8 cellular contexts compared by ENCODE assay signal in genomic region chr2:45643543-45644542, GRCh38. TPM values are rescaled to one million over a fixed set of nuclear protein-coding genes. Genes with fewer than 3 reads are reported as not detected.
A peak's percentile ranks its signal among the peaks of the same experiment; 100 is the strongest.
DNase-seq lines count a peak whose midpoint lies in the region; TF ChIP-seq lines count a peak whose summit lies in the region.

No MANE protein-coding gene starts in this region.

- H3K27ac ChIP-seq in thyroid gland, result peak overlapping the region in 1 of 3 donors; percentile 38

- DNase-seq in BJ (ENCODE audit: low read depth) (no peak), GM19240 (ENCODE audit: insufficient read length, low spot score) (peak; percentile 74), HK-2 (ENCODE audit: unreplicated experiment) (peak; percentile 77), RKO (ENCODE audit: low spot score) (peak; percentile 57), globus pallidus (ENCODE audit: low spot score) (peak; percentile 51), nucleus accumbens (lab: John Stamatoyannopoulos, UW) (peak in 43 of 56 donors; percentile 13 to 78 (median 43)), thyroid gland (peak; percentile 60 to 63)
- peak; percentile 58 for DNase-seq in activated gamma-delta T cell treated with anti-CD3 and anti-CD28 coated beads, Interleukin-2, amount 50 U/mL, for 16 hours (ENCODE audit: low read depth)

- TF ChIP-seq CTCF in BJ (IDR thresholded peaks at IDR 0.05; ENCODE audit: insufficient read depth, low read depth, low read length) (peak; percentile 67), thyroid gland (IDR thresholded peaks at IDR 0.05) (peak; percentile 67 to 100 (median 97))

- intact Hi-C loops in thyroid gland (cut with DNase I), result loop anchor here (2.0 kb wide), 2 partner anchors 133 to 293 kb away; no protein-coding TSS in a partner anchor

- 20% methylated on average over 35 to 39 of the region's 49 CpGs for WGBS in thyroid gland, 2 donors

- peaks cover 12% of the 10 kb centered on the region for H3K27me3 ChIP-seq in BJ (ENCODE audit: control insufficient read depth, insufficient read depth, low read length)
- H3K27me3 ChIP-seq in thyroid gland, result no peaks in the 10 kb centered on the region

- POLR2A ChIA-PET in BJ (lab: Charles Lee), result no interaction called here

- CTCF ChIA-PET in BJ (lab: Yijun Ruan, JAX), result interaction anchor here (0.6 to 2.6 kb wide), 20 partner anchors 10 to 651 kb away, joined by 3 to 18 read pairs (median 3); no protein-coding TSS in a partner anchor

- H3K4me1 ChIP-seq in thyroid gland, result peaks cover 5 to 7% of the 10 kb centered on the region in 2 donors

- H3K4me3 ChIP-seq in BJ (ENCODE audit: low read depth, low read length) (peak overlapping the region; percentile 53), thyroid gland (replicated peaks in 1 of 3) (peak overlapping the region; percentile 24 to 89 (median 31))

- H3K9me3 ChIP-seq in thyroid gland, result no peaks in the 10 kb centered on the region

- no peak for TF ChIP-seq POLR2A in thyroid gland (IDR thresholded peaks at IDR 0.05)

- H3K36me3 ChIP-seq in BJ (ENCODE audit: control insufficient read depth, insufficient read depth, low read length) (no peaks in the 10 kb centered on the region), thyroid gland (no peaks in the 10 kb centered on the region)

RNA-seq across cellular contexts. Expression of gene PRKCE, which starts 7.6 kb away (rescaled TPM):
- polyA plus RNA-seq in BJ (2011; rRNA removed), result 17.1 and 19.7 TPM in 2 replicates
- 31.5 and 34.1 TPM in 2 replicates for polyA minus RNA-seq in BJ (2011; rRNA and poly(A)+ RNA removed)
- 10 to 100 TPM in 3 of 4 donors, 1 to 10 TPM in 1; 8.4 to 35.3 (median 15.2) TPM for total RNA-seq in thyroid gland

RNA-seq across cellular contexts. Expression of gene SRBD1, which starts 32.8 kb away (rescaled TPM):
- polyA plus RNA-seq in BJ (2011; rRNA removed), result 2.7 and 6.6 TPM in 2 replicates
- polyA minus RNA-seq in BJ (2011; rRNA and poly(A)+ RNA removed), result 6.1 and 9.2 TPM in 2 replicates
- 10 to 100 TPM; 23.1 to 33.3 (median 27.2) TPM for total RNA-seq in thyroid gland
